1 cellular context compared by ENCODE assay signal in the genomic region with DNA sequence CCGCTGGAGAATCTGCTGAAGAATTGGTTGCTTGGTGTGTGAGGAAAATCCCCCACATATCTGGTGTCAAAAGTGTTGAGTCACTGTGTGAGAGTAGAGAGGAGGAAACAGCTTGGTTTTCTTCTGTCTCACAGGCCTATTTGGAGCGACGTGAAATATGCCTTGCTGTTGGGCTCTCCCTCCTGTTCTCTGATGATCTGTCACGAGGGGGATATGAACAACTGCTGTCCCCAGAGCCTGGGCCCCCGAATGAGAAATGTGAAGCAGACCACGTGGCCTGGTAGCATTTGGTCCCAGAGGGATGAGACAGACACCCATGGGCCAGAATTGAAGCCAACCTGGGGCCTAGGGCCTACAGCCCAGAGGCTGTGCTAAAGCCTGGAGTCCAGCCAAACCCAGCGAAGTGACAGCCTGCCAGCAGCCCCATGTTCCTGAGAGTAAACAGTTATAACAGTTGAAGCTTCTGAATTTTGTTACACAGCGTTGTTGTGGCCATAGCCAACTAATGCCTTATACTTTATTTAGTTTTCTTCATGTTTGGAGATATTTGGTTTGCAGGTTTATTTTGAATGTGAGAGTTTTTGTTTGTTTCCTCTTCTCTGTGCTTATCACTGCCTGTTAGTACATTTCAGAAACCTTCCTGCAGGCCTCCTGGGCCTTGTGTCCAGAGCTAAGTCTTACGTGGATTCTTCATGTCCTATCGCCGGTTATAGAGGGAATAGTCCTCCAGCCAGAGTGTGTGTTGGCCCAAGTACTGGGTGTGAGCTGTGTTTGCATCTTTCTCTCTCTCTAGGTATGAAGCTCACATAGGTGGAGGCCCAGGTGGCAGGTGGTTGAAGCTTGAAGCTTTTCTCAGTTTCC.
TF ChIP-seq lines count a peak whose summit lies in the region.

No MANE protein-coding gene starts in this region.

TF ChIP-seq in GM12878, 131 proteins besides CTCF, POLR2A, EP300 and RAD21 (continued from another document and continues in another):
- TF ChIP-seq SRF (IDR thresholded peaks at IDR 0.05; ENCODE audit: low read depth in 2 of 2, low read length in 2 of 2), result no peak
- TF ChIP-seq, protein P1, sequence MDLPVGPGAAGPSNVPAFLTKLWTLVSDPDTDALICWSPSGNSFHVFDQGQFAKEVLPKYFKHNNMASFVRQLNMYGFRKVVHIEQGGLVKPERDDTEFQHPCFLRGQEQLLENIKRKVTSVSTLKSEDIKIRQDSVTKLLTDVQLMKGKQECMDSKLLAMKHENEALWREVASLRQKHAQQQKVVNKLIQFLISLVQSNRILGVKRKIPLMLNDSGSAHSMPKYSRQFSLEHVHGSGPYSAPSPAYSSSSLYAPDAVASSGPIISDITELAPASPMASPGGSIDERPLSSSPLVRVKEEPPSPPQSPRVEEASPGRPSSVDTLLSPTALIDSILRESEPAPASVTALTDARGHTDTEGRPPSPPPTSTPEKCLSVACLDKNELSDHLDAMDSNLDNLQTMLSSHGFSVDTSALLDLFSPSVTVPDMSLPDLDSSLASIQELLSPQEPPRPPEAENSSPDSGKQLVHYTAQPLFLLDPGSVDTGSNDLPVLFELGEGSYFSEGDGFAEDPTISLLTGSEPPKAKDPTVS (IDR thresholded peaks at IDR 0.05; ENCODE audit: low read depth, low read length), result no peak
- TF ChIP-seq, protein P2, sequence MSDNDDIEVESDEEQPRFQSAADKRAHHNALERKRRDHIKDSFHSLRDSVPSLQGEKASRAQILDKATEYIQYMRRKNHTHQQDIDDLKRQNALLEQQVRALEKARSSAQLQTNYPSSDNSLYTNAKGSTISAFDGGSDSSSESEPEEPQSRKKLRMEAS (IDR thresholded peaks at IDR 0.05; ENCODE audit: low read depth, low read length), result no peak
- no peak for TF ChIP-seq MTA3 (IDR thresholded peaks at IDR 0.05; ENCODE audit: borderline replicate concordance, low read length)
- TF ChIP-seq JUND (IDR thresholded peaks at IDR 0.05; ENCODE audit: low read depth, low read length), result no peak
- TF ChIP-seq, protein P3, sequence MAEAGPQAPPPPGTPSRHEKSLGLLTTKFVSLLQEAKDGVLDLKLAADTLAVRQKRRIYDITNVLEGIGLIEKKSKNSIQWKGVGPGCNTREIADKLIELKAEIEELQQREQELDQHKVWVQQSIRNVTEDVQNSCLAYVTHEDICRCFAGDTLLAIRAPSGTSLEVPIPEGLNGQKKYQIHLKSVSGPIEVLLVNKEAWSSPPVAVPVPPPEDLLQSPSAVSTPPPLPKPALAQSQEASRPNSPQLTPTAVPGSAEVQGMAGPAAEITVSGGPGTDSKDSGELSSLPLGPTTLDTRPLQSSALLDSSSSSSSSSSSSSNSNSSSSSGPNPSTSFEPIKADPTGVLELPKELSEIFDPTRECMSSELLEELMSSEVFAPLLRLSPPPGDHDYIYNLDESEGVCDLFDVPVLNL (IDR thresholded peaks at IDR 0.05; ENCODE audit: low read depth, low read length), result no peak
- no peak for TF ChIP-seq PAX5 (IDR thresholded peaks at IDR 0.05; ENCODE audit: borderline replicate concordance, low read depth, low read length)
- TF ChIP-seq, protein P4, sequence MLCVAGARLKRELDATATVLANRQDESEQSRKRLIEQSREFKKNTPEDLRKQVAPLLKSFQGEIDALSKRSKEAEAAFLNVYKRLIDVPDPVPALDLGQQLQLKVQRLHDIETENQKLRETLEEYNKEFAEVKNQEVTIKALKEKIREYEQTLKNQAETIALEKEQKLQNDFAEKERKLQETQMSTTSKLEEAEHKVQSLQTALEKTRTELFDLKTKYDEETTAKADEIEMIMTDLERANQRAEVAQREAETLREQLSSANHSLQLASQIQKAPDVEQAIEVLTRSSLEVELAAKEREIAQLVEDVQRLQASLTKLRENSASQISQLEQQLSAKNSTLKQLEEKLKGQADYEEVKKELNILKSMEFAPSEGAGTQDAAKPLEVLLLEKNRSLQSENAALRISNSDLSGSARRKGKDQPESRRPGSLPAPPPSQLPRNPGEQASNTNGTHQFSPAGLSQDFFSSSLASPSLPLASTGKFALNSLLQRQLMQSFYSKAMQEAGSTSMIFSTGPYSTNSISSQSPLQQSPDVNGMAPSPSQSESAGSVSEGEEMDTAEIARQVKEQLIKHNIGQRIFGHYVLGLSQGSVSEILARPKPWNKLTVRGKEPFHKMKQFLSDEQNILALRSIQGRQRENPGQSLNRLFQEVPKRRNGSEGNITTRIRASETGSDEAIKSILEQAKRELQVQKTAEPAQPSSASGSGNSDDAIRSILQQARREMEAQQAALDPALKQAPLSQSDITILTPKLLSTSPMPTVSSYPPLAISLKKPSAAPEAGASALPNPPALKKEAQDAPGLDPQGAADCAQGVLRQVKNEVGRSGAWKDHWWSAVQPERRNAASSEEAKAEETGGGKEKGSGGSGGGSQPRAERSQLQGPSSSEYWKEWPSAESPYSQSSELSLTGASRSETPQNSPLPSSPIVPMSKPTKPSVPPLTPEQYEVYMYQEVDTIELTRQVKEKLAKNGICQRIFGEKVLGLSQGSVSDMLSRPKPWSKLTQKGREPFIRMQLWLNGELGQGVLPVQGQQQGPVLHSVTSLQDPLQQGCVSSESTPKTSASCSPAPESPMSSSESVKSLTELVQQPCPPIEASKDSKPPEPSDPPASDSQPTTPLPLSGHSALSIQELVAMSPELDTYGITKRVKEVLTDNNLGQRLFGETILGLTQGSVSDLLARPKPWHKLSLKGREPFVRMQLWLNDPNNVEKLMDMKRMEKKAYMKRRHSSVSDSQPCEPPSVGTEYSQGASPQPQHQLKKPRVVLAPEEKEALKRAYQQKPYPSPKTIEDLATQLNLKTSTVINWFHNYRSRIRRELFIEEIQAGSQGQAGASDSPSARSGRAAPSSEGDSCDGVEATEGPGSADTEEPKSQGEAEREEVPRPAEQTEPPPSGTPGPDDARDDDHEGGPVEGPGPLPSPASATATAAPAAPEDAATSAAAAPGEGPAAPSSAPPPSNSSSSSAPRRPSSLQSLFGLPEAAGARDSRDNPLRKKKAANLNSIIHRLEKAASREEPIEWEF (IDR thresholded peaks at IDR 0.05; ENCODE audit: insufficient replicate concordance, low read depth, low read length), result no peak
- no peak for TF ChIP-seq HCFC1 (IDR thresholded peaks at IDR 0.05; ENCODE audit: low read length)
- TF ChIP-seq, protein P5, sequence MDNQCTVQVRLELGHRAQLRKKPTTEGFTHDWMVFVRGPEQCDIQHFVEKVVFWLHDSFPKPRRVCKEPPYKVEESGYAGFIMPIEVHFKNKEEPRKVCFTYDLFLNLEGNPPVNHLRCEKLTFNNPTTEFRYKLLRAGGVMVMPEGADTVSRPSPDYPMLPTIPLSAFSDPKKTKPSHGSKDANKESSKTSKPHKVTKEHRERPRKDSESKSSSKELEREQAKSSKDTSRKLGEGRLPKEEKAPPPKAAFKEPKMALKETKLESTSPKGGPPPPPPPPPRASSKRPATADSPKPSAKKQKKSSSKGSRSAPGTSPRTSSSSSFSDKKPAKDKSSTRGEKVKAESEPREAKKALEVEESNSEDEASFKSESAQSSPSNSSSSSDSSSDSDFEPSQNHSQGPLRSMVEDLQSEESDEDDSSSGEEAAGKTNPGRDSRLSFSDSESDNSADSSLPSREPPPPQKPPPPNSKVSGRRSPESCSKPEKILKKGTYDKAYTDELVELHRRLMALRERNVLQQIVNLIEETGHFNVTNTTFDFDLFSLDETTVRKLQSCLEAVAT (IDR thresholded peaks at IDR 0.05), result no peak
- TF ChIP-seq, protein P6, sequence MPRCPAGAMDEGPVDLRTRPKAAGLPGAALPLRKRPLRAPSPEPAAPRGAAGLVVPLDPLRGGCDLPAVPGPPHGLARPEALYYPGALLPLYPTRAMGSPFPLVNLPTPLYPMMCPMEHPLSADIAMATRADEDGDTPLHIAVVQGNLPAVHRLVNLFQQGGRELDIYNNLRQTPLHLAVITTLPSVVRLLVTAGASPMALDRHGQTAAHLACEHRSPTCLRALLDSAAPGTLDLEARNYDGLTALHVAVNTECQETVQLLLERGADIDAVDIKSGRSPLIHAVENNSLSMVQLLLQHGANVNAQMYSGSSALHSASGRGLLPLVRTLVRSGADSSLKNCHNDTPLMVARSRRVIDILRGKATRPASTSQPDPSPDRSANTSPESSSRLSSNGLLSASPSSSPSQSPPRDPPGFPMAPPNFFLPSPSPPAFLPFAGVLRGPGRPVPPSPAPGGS (IDR thresholded peaks at IDR 0.05; ENCODE audit: borderline replicate concordance, insufficient read depth, low read depth, low read length, poor library complexity, severe bottlenecking), result no peak
- no peak for TF ChIP-seq CBFB (IDR thresholded peaks at IDR 0.05; ENCODE audit: low read depth)
- TF ChIP-seq EGR1 (IDR thresholded peaks at IDR 0.05; ENCODE audit: borderline replicate concordance in 1 of 2, low read depth in 2 of 2, low read length in 2 of 2), result no peak
- no peak for TF ChIP-seq HDGF (IDR thresholded peaks at IDR 0.05)
- TF ChIP-seq YY1 (IDR thresholded peaks at IDR 0.05; ENCODE audit: low read depth, low read length), result no peak
- TF ChIP-seq POU2F2 (IDR thresholded peaks at IDR 0.05; ENCODE audit: borderline replicate concordance, low read depth, low read length), result no peak
- TF ChIP-seq, protein P7, sequence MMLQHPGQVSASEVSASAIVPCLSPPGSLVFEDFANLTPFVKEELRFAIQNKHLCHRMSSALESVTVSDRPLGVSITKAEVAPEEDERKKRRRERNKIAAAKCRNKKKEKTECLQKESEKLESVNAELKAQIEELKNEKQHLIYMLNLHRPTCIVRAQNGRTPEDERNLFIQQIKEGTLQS (IDR thresholded peaks at IDR 0.05; ENCODE audit: borderline replicate concordance, extremely low read depth, low read depth, low read length), result no peak
- no peak for TF ChIP-seq SIX5 (IDR thresholded peaks at IDR 0.05; ENCODE audit: low read depth, low read length, severe bottlenecking)
- TF ChIP-seq IKZF1 (conservative IDR thresholded peaks at IDR 0.05), result no peak
- TF ChIP-seq TAF1 (IDR thresholded peaks at IDR 0.05; ENCODE audit: borderline replicate concordance, low read depth, low read length), result no peak
- TF ChIP-seq CHD4 (IDR thresholded peaks at IDR 0.05), result no peak
- TF ChIP-seq RCOR1 (conservative IDR thresholded peaks at IDR 0.05; ENCODE audit: low read depth, low read length), result no peak
- TF ChIP-seq ASH2L (IDR thresholded peaks at IDR 0.05; ENCODE audit: borderline replicate concordance, low read depth), result no peak
- no peak for TF ChIP-seq TBL1XR1 (IDR thresholded peaks at IDR 0.05; ENCODE audit: low read depth, low read length)
- 0 out of 2 replicates have a peak, but pooled peaks have one; percentile 6 for TF ChIP-seq RUNX3 (IDR thresholded peaks at IDR 0.05; ENCODE audit: low read length)
- no peak for TF ChIP-seq RFX5 (IDR thresholded peaks at IDR 0.05; ENCODE audit: low read depth, low read length)
- TF ChIP-seq, protein P8, sequence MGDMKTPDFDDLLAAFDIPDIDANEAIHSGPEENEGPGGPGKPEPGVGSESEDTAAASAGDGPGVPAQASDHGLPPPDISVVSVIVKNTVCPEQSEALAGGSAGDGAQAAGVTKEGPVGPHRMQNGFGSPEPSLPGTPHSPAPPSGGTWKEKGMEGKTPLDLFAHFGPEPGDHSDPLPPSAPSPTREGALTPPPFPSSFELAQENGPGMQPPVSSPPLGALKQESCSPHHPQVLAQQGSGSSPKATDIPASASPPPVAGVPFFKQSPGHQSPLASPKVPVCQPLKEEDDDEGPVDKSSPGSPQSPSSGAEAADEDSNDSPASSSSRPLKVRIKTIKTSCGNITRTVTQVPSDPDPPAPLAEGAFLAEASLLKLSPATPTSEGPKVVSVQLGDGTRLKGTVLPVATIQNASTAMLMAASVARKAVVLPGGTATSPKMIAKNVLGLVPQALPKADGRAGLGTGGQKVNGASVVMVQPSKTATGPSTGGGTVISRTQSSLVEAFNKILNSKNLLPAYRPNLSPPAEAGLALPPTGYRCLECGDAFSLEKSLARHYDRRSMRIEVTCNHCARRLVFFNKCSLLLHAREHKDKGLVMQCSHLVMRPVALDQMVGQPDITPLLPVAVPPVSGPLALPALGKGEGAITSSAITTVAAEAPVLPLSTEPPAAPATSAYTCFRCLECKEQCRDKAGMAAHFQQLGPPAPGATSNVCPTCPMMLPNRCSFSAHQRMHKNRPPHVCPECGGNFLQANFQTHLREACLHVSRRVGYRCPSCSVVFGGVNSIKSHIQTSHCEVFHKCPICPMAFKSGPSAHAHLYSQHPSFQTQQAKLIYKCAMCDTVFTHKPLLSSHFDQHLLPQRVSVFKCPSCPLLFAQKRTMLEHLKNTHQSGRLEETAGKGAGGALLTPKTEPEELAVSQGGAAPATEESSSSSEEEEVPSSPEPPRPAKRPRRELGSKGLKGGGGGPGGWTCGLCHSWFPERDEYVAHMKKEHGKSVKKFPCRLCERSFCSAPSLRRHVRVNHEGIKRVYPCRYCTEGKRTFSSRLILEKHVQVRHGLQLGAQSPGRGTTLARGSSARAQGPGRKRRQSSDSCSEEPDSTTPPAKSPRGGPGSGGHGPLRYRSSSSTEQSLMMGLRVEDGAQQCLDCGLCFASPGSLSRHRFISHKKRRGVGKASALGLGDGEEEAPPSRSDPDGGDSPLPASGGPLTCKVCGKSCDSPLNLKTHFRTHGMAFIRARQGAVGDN (IDR thresholded peaks at IDR 0.05), result peak; percentile 98
- TF ChIP-seq, protein P9, sequence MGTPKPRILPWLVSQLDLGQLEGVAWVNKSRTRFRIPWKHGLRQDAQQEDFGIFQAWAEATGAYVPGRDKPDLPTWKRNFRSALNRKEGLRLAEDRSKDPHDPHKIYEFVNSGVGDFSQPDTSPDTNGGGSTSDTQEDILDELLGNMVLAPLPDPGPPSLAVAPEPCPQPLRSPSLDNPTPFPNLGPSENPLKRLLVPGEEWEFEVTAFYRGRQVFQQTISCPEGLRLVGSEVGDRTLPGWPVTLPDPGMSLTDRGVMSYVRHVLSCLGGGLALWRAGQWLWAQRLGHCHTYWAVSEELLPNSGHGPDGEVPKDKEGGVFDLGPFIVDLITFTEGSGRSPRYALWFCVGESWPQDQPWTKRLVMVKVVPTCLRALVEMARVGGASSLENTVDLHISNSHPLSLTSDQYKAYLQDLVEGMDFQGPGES (IDR thresholded peaks at IDR 0.05), result no peak
- no peak for TF ChIP-seq EED (IDR thresholded peaks at IDR 0.05; ENCODE audit: low read depth)
- no peak for TF ChIP-seq BCL11A (IDR thresholded peaks at IDR 0.05; ENCODE audit: low read depth, low read length)
- no peak for TF ChIP-seq PML (IDR thresholded peaks at IDR 0.05; ENCODE audit: low read length)
- TF ChIP-seq, protein P10, sequence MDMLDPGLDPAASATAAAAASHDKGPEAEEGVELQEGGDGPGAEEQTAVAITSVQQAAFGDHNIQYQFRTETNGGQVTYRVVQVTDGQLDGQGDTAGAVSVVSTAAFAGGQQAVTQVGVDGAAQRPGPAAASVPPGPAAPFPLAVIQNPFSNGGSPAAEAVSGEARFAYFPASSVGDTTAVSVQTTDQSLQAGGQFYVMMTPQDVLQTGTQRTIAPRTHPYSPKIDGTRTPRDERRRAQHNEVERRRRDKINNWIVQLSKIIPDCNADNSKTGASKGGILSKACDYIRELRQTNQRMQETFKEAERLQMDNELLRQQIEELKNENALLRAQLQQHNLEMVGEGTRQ (IDR thresholded peaks at IDR 0.05; ENCODE audit: borderline replicate concordance, low read depth, low read length), result peak; percentile 27; the same call in 1 of the 2 replicates
- peak; percentile 80 for TF ChIP-seq RAD51 (IDR thresholded peaks at IDR 0.05)
- no peak for TF ChIP-seq IRF4 (IDR thresholded peaks at IDR 0.05; ENCODE audit: low read depth, low read length)
- TF ChIP-seq KAT2A (conservative IDR thresholded peaks at IDR 0.05; ENCODE audit: control insufficient read depth, low read depth, low read length), result no peak
